1 cellular context compared by ENCODE assay signal in the genomic region with DNA sequence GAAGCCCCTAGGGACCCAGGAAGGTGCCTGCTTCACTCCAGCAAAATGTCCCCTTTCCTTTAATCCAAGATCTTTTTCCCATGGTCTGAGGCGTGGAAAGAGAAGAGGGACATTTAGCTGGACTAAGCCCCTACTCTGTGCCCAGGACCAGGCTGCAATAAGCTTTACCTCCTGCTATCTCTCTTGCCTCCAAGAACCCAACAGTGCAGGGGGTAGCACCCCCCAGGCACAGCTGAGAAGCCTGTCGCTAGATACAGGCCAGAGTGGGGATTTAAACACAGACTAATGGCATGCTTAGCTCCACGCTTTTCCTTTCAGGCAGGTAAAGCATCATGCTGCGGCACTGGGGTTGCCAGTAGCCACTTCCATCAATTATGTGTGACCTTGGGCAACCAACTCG.
TF ChIP-seq lines count a peak whose summit lies in the region.

No MANE protein-coding gene starts in this region.

TF ChIP-seq in HEK293, 187 proteins besides CTCF, POLR2A, EP300 and RAD21:
- TF ChIP-seq ZSCAN16 (tag by site-specific recombination; IDR thresholded peaks at IDR 0.05) = no peak
- peak; percentile 64 for TF ChIP-seq GLIS1 (tag by site-specific recombination; IDR thresholded peaks at IDR 0.05)
